ENCODE assay signal across 12 cellular contexts in genomic region chr10:20276127-20276979, GRCh38.
DNase-seq lines count a peak whose midpoint lies in the region; ATAC-seq and TF ChIP-seq lines count a peak whose summit lies in the region.
"Had no signal": no experiment of that assay in that cellular context is flagged by ENCODE, and none has a peak within 500 bp of the region (broad histone marks: within the 10 kb centered on the region; RNA-seq: fewer than 3 reads in every experiment).

No MANE protein-coding gene starts in this region.

- ATAC-seq in GM23338 (no peak; the same call in 2 of the 3 replicates), GM19324 (IDR thresholded peaks at IDR 0.05; ENCODE audit: low FRiP score, unreplicated experiment) (no peak), GM21576 (IDR thresholded peaks at IDR 0.05; ENCODE audit: unreplicated experiment) (no peak)
- ATAC-seq: K562 had no signal

- no peak overlapping the region for H3K4ac ChIP-seq in neuronal stem cell (ENCODE audit: low read length)

- H2BK120ac ChIP-seq in neuronal stem cell (ENCODE audit: low read depth, low read length), result no peak overlapping the region

- WGBS in neuronal stem cell (ENCODE audit: extremely low coverage in 2 of 2, insufficient read length in 2 of 2, insufficient replicate concordance in 1 of 2), 2 donors, result no CpG with 5 or more reads among the region's 6 CpGs

- no peaks in the 10 kb centered on the region for H3K9me3 ChIP-seq in neuronal stem cell (replicated peaks in 1 of 2; ENCODE audit: control insufficient read depth in 2 of 2, insufficient read depth in 1 of 2, low read depth in 1 of 2, low read length in 2 of 2)

- no peak overlapping the region for H3K23ac ChIP-seq in neuronal stem cell (ENCODE audit: low read depth, low read length, poor library complexity)

- H3K27me3 ChIP-seq in GM23338 (ENCODE audit: insufficient read depth) (no peaks in the 10 kb centered on the region), neuronal stem cell (ENCODE audit: control insufficient read depth in 3 of 3, insufficient read depth in 3 of 3, low read depth in 1 of 3, low read length in 3 of 3) (peaks cover 0 to 67% (median 0%) of the 10 kb centered on the region in 3 experiments)

- no peak overlapping the region for H2AK5ac ChIP-seq in neuronal stem cell (ENCODE audit: low read depth, low read length)

- H3K4me3 ChIP-seq in GM23338 (no peak overlapping the region), choroid plexus epithelial cell (ENCODE audit: low read depth, low read length) (no peak overlapping the region), neuronal stem cell (ENCODE audit: low read length in 2 of 2) (no peak overlapping the region)
- H3K4me3 ChIP-seq: K562 had no signal

- H3K14ac ChIP-seq in neuronal stem cell (ENCODE audit: low read length), result no peak overlapping the region

- H3F3A ChIP-seq in GM23338 (replicated peaks; ENCODE audit: low read depth), result no peaks in the 10 kb centered on the region

- H3K9me3 Mint-ChIP-seq in GM23338, result no peaks in the 10 kb centered on the region; the same call in 2 of the 3 replicates

- 0 out of 2 replicates have a peak overlapping the region, but pooled peaks have one; percentile 20 for H3K27ac Mint-ChIP-seq in GM23338

- H3K4me3 Mint-ChIP-seq in GM23338, result no peak overlapping the region

- no peak overlapping the region for H2BK5ac ChIP-seq in neuronal stem cell (ENCODE audit: low read length)

- H3K36me3 ChIP-seq in GM23338 (ENCODE audit: insufficient read depth), result no peaks in the 10 kb centered on the region
- H3K36me3 ChIP-seq in neuronal stem cell (replicated peaks in 1 of 2; ENCODE audit: control insufficient read depth in 2 of 2, insufficient read depth in 2 of 2, low read length in 2 of 2), result no peaks in the 10 kb centered on the region

- H2AFZ ChIP-seq in GM23338, result no peak overlapping the region
- H2AFZ ChIP-seq in neuronal stem cell (ENCODE audit: low read length), result no peak overlapping the region

- H4K20me1 ChIP-seq in GM23338 (replicated peaks; ENCODE audit: insufficient read depth), result no peaks in the 10 kb centered on the region

- no peak overlapping the region for H3K9ac ChIP-seq in neuronal stem cell (ENCODE audit: low read depth, low read length, poor library complexity)

- H3K18ac ChIP-seq in neuronal stem cell (ENCODE audit: low read length), result no peak overlapping the region

- no peak overlapping the region for H2BK15ac ChIP-seq in neuronal stem cell (ENCODE audit: low read length)

- no peak overlapping the region for H4K8ac ChIP-seq in neuronal stem cell (ENCODE audit: low read depth, low read length)

- no peak overlapping the region for H2BK12ac ChIP-seq in neuronal stem cell (ENCODE audit: low read length)

- peaks cover 9% of the 10 kb centered on the region; the same call in 2 of the 3 replicates for H3K4me1 Mint-ChIP-seq in GM23338

- H3K4me1 ChIP-seq in GM23338 (ENCODE audit: insufficient read depth) (peaks cover 4% of the 10 kb centered on the region; the same call in 1 of the 2 replicates), neuronal stem cell (ENCODE audit: control insufficient read depth in 2 of 2, insufficient read depth in 1 of 2, low read depth in 1 of 2, low read length in 2 of 2) (peaks cover 8 to 10% of the 10 kb centered on the region in 2 donors)

- H3K4me2 ChIP-seq in GM23338 (no peak overlapping the region), neuronal stem cell (ENCODE audit: insufficient read depth, low read length, poor library complexity, severe bottlenecking) (no peak overlapping the region)

- H3K27ac ChIP-seq in GM23338 (ENCODE audit: low read depth) (no peak overlapping the region), neuronal stem cell (replicated peaks; ENCODE audit: low read length) (peak overlapping the region; percentile 70)

- H3K27me3 Mint-ChIP-seq in GM23338 (ENCODE audit: insufficient read depth, low read depth, poor library complexity), result no peaks in the 10 kb centered on the region

- H3K79me2 ChIP-seq in GM23338 (replicated peaks; ENCODE audit: insufficient read depth), result no peaks in the 10 kb centered on the region

- no peak overlapping the region for H4K91ac ChIP-seq in neuronal stem cell (ENCODE audit: low read depth, low read length, poor library complexity)

- H3K9me2 ChIP-seq in GM23338 (ENCODE audit: insufficient read depth), result no peaks in the 10 kb centered on the region

- H3K79me1 ChIP-seq in neuronal stem cell (ENCODE audit: low read depth, low read length), result no peaks in the 10 kb centered on the region

- peaks cover 18% of the 10 kb centered on the region; the same call in 2 of the 3 replicates for H3K36me3 Mint-ChIP-seq in GM23338 (ENCODE audit: low read depth)

- TF ChIP-seq CTCF in GM23338 (conservative IDR thresholded peaks at IDR 0.05; ENCODE audit: low read depth in 2 of 2) (no peak), choroid plexus epithelial cell (conservative IDR thresholded peaks at IDR 0.05; ENCODE audit: low read depth, low read length) (no peak)

- DNase-seq in GM23338 (ENCODE audit: low spot score) (no peak), NCI-H526 (lab: John Stamatoyannopoulos, UW) (peak; percentile 30 to 45), choroid plexus epithelial cell (ENCODE audit: low read depth) (peak; percentile 3), neuronal stem cell (ENCODE audit: low spot score) (peak; percentile 71), EL (no peak), dedifferentiated amniotic fluid mesenchymal stem cell (ENCODE audit: extremely low spot score) (no peak)
- DNase-seq: activated naive CD4-positive, alpha-beta T cell treated with anti-CD3 and anti-CD28 coated beads, Interleukin-2, amount 50 U/mL, for 16 hours; central memory CD4-positive, alpha-beta T cell; NCI-H2171 had no signal

TF ChIP-seq in GM23338, 12 proteins besides CTCF, POLR2A, EP300 and RAD21 (continues in another document):
- TF ChIP-seq JUNB (IDR thresholded peaks at IDR 0.05; ENCODE audit: unreplicated experiment), result no peak
- no peak for TF ChIP-seq STAT1 (IDR thresholded peaks at IDR 0.05; ENCODE audit: unreplicated experiment)
- TF ChIP-seq EZH2 (IDR thresholded peaks at IDR 0.05; ENCODE audit: low read depth, unreplicated experiment), result no peak
- TF ChIP-seq, protein P1, sequence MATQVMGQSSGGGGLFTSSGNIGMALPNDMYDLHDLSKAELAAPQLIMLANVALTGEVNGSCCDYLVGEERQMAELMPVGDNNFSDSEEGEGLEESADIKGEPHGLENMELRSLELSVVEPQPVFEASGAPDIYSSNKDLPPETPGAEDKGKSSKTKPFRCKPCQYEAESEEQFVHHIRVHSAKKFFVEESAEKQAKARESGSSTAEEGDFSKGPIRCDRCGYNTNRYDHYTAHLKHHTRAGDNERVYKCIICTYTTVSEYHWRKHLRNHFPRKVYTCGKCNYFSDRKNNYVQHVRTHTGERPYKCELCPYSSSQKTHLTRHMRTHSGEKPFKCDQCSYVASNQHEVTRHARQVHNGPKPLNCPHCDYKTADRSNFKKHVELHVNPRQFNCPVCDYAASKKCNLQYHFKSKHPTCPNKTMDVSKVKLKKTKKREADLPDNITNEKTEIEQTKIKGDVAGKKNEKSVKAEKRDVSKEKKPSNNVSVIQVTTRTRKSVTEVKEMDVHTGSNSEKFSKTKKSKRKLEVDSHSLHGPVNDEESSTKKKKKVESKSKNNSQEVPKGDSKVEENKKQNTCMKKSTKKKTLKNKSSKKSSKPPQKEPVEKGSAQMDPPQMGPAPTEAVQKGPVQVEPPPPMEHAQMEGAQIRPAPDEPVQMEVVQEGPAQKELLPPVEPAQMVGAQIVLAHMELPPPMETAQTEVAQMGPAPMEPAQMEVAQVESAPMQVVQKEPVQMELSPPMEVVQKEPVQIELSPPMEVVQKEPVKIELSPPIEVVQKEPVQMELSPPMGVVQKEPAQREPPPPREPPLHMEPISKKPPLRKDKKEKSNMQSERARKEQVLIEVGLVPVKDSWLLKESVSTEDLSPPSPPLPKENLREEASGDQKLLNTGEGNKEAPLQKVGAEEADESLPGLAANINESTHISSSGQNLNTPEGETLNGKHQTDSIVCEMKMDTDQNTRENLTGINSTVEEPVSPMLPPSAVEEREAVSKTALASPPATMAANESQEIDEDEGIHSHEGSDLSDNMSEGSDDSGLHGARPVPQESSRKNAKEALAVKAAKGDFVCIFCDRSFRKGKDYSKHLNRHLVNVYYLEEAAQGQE (IDR thresholded peaks at IDR 0.05; ENCODE audit: unreplicated experiment), result no peak
- TF ChIP-seq, protein P2, sequence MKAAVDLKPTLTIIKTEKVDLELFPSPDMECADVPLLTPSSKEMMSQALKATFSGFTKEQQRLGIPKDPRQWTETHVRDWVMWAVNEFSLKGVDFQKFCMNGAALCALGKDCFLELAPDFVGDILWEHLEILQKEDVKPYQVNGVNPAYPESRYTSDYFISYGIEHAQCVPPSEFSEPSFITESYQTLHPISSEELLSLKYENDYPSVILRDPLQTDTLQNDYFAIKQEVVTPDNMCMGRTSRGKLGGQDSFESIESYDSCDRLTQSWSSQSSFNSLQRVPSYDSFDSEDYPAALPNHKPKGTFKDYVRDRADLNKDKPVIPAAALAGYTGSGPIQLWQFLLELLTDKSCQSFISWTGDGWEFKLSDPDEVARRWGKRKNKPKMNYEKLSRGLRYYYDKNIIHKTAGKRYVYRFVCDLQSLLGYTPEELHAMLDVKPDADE (IDR thresholded peaks at IDR 0.05), result no peak
- TF ChIP-seq EZH2phosphoT487 (IDR thresholded peaks at IDR 0.05; ENCODE audit: unreplicated experiment), result no peak
- TF ChIP-seq ZNF331 (CRISPR knock-in tag; IDR thresholded peaks at IDR 0.05; ENCODE audit: low read depth), result no peak
- no peak for TF ChIP-seq ZNF114 (CRISPR knock-in tag; IDR thresholded peaks at IDR 0.05)

Comparison
In these comparisons a context has a peak if more than half of its experiments do, and no peak if none do; other contexts are left out.
1. DNase-seq: peak in NCI-H526 (2 of 2), choroid plexus epithelial cell (single experiment) and neuronal stem cell (single experiment); none in GM23338 (single experiment), EL (single experiment) and dedifferentiated amniotic fluid mesenchymal stem cell (single experiment).